In the genomic region with DNA sequence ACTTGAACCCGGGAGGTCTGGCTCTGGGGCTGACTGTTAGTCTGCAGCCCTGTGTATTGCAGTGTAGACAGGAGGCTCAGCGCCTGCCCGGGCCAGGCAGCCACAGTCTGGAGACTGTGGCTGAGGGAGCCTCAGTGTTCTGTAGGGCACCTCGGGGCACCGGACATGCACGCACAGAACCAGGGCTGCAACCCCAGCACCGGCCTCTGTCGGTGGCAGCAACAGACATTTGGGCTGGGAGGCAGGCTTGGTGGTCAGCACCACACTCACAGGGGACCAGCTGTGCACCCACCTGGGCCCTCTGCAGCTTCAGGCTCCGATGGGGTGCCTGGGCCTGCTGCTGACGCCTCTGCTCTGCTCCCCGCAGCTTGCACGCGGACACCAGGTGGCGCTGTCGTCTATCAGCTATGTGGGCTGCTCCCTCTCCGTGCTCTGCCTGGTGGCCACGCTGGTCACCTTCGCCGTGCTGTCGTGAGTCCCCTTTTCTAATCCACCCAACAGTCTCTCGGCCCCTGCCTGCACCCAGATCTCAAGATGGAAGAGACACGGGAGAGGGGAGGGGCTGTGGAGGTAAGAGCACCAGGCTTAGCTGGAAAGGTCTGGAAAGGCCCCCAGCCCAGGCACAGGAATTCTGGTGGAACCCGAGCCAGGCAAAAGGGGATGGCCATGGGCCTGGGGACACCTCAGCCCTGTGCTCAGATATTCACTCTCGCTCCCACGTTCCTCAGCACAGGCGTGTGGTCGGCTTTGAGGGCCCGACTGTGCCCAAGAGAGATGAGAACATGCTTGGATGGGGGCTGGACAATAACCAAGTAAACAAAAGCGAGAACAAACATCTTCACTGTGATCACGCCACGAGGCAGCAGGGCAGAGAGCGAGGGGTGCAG, we compare ENCODE assay signal across 8 cellular contexts.
A peak's percentile ranks its signal among the peaks of the same experiment; 100 is the strongest.
DNase-seq lines count a peak whose midpoint lies in the region; ATAC-seq and TF ChIP-seq lines count a peak whose summit lies in the region.

No MANE protein-coding gene starts in this region.

- 50% methylated on average over 18 of the region's 32 CpGs for whole genome bisulfite sequencing in SK-N-SH (ENCODE audit: low lambda C conversion rate)
- WGBS in prostate gland, result 17% methylated on average over 27 of the region's 32 CpGs

- H3K79me2 ChIP-seq in SK-N-SH (ENCODE audit: insufficient read depth), result no peaks in the 10 kb centered on the region

- intact Hi-C loops in Right ventricle myocardium superior (cut with DNase I) (loop anchor here (10.0 kb wide), 2 partner anchors 350 to 610 kb away; a partner anchor contains a TSS), prostate gland (cut with DNase I) (loop anchor here (10.0 kb wide), 1 partner anchor 730 kb away; no protein-coding TSS in a partner anchor), uterus (cut with DNase I; ENCODE audit: low total_unique reads) (no loop called here)

- no peaks in the 10 kb centered on the region for H3K36me3 ChIP-seq in SK-N-SH (replicated peaks in 1 of 2; ENCODE audit: control insufficient read depth in 1 of 2, insufficient read depth in 2 of 2, low read length in 1 of 2)
- no peaks in the 10 kb centered on the region for H3K36me3 ChIP-seq in prostate gland
- no peaks in the 10 kb centered on the region for H3K36me3 ChIP-seq in uterus

- POLR2A ChIA-PET in SK-N-SH (lab: Yijun Ruan, JAX), result interaction anchor here (0.6 to 1.2 kb wide), 2 partner anchors 118 to 726 kb away, joined by 3 read pairs; no protein-coding TSS in a partner anchor

- DNase-seq in DMS53 treated with DMSO at 0.1 percent for 48 hours (lab: John Stamatoyannopoulos, UW; ENCODE audit: unreplicated experiment) (peak; percentile 55), LHCN-M2 (ENCODE audit: low read depth) (peak; percentile 2), SK-N-SH (peak; percentile 92), Right ventricle myocardium superior (peak; percentile 93), prostate gland (ENCODE audit: low spot score) (peak; percentile 69), uterus (peak; percentile 80 to 84)
- DNase-seq in activated naive CD4-positive, alpha-beta T cell treated with anti-CD3 and anti-CD28 coated beads, Interleukin-2, amount 50 U/mL, for 16 hours, result peak; percentile 86

- no peaks in the 10 kb centered on the region for H3K9me3 ChIP-seq in SK-N-SH
- no peaks in the 10 kb centered on the region for H3K9me3 ChIP-seq in prostate gland
- H3K9me3 ChIP-seq in uterus, result no peaks in the 10 kb centered on the region

- H3K27ac ChIP-seq in SK-N-SH (ENCODE audit: low read depth in 2 of 2, low read length in 1 of 2) (no peak overlapping the region), prostate gland (no peak overlapping the region), uterus (peak overlapping the region in 1 of 2 donors; percentile 30)

- peak; percentile 27 for TF ChIP-seq CTCF in SK-N-SH (IDR thresholded peaks at IDR 0.05)
- peak; percentile 75 to 88 (median 83) for TF ChIP-seq CTCF in prostate gland (IDR thresholded peaks at IDR 0.05)
- peak; percentile 83 to 94 (median 91) for TF ChIP-seq CTCF in uterus (IDR thresholded peaks at IDR 0.05)

- no peaks in the 10 kb centered on the region for H3F3A ChIP-seq in SK-N-SH (replicated peaks; ENCODE audit: insufficient read depth)

- CTCF ChIA-PET in SK-N-SH (lab: Yijun Ruan, JAX), result interaction anchor here (0.7 to 6.2 kb wide), 65 partner anchors 9 to 792 kb away, joined by 3 to 164 read pairs (median 5); a partner anchor contains a TSS

- H3K4me3 ChIP-seq in SK-N-SH (ENCODE audit: low read depth in 2 of 2, low read length in 1 of 2) (peak overlapping the region in 1 of 2 experiments; percentile 37; a peak in 1 of 4 replicates), prostate gland (no peak overlapping the region), uterus (no peak overlapping the region)

- no peaks in the 10 kb centered on the region for H4K20me1 ChIP-seq in SK-N-SH (ENCODE audit: insufficient read depth)

- H2AFZ ChIP-seq in SK-N-SH (ENCODE audit: low read depth), result no peak overlapping the region

- peak; percentile 89 for TF ChIP-seq RAD21 in SK-N-SH (IDR thresholded peaks at IDR 0.05; ENCODE audit: low read length)

- ATAC-seq in GM21619 (IDR thresholded peaks at IDR 0.05; ENCODE audit: unreplicated experiment), result peak; percentile 58
- ATAC-seq in Right ventricle myocardium superior (ENCODE audit: poor library complexity), result peak; percentile 91

- TF ChIP-seq POLR2A in prostate gland (IDR thresholded peaks at IDR 0.05) (no peak), uterus (IDR thresholded peaks at IDR 0.05) (peak in 1 of 2 donors; percentile 9)

- H3K27me3 ChIP-seq in SK-N-SH (ENCODE audit: insufficient read depth) (no peaks in the 10 kb centered on the region), prostate gland (replicated peaks; ENCODE audit: insufficient read depth) (no peaks in the 10 kb centered on the region), uterus (no peaks in the 10 kb centered on the region)

- H3K4me2 ChIP-seq in SK-N-SH, result no peak overlapping the region

- no peak overlapping the region for H3K9ac ChIP-seq in SK-N-SH

- no peaks in the 10 kb centered on the region for H3K9me2 ChIP-seq in SK-N-SH

- no peak for TF ChIP-seq EP300 in SK-N-SH (IDR thresholded peaks at IDR 0.05; ENCODE audit: borderline replicate concordance in 1 of 2, low read depth in 1 of 2, low read length in 1 of 2)

- H3K4me1 ChIP-seq in SK-N-SH (ENCODE audit: control insufficient read depth in 1 of 2, insufficient read depth in 2 of 2, low read depth in 1 of 2, low read length in 1 of 2) (peaks cover 0 to 3% of the 10 kb centered on the region in 2 experiments; a peak in 1 of 4 replicates), prostate gland (replicated peaks) (no peaks in the 10 kb centered on the region), uterus (no peaks in the 10 kb centered on the region)

TF ChIP-seq in SK-N-SH, 30 proteins besides CTCF, POLR2A, EP300 and RAD21:
- TF ChIP-seq POLR2AphosphoS5 (IDR thresholded peaks at IDR 0.05; ENCODE audit: low read depth, low read length), result no peak
- peak; percentile 84 for TF ChIP-seq SMC3 (IDR thresholded peaks at IDR 0.05; ENCODE audit: low read depth, low read length)

Comparison
In these comparisons a context has a peak if more than half of its experiments do, and no peak if none do; other contexts are left out.
1. DNase-seq: peak in every context shown above with its lines; median percentile 93 in Right ventricle myocardium superior; 92 in SK-N-SH; 86 in activated naive CD4-positive, alpha-beta T cell treated with anti-CD3 and anti-CD28 coated beads, Interleukin-2, amount 50 U/mL, for 16 hours; 82 in uterus; 69 in prostate gland; 55 in DMS53 treated with DMSO at 0.1 percent for 48 hours; 2 in LHCN-M2.
2. CTCF ChIP-seq: peak in every context shown above with its lines; median percentile 91 in uterus; 83 in prostate gland; 27 in SK-N-SH.